Comparison of ENCODE assay signal across 1 cellular context in genomic region chrX:78139160-78140123, GRCh38.
TF ChIP-seq lines count a peak whose summit lies in the region.

A gene with protein sequence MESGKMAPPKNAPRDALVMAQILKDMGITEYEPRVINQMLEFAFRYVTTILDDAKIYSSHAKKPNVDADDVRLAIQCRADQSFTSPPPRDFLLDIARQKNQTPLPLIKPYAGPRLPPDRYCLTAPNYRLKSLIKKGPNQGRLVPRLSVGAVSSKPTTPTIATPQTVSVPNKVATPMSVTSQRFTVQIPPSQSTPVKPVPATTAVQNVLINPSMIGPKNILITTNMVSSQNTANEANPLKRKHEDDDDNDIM (minus strand): TSS chrX:78139650. CDS start chrX:78139611, 39 bp downstream.

TF ChIP-seq in HepG2, 621 proteins besides CTCF, POLR2A, EP300 and RAD21 (continued from another document and continues in another):
- peak; percentile 56; the same call in 1 of the 2 replicates for TF ChIP-seq HMGXB3 (CRISPR knock-in tag; IDR thresholded peaks at IDR 0.05; ENCODE audit: borderline replicate concordance)
- no peak for TF ChIP-seq DR1 (CRISPR knock-in tag; IDR thresholded peaks at IDR 0.05)
- TF ChIP-seq ZNF101 (CRISPR knock-in tag; IDR thresholded peaks at IDR 0.05; ENCODE audit: borderline replicate concordance, low read depth): no peak
- no peak for TF ChIP-seq ZNF3 (CRISPR knock-in tag; IDR thresholded peaks at IDR 0.05)
- no peak for TF ChIP-seq NFYC (CRISPR knock-in tag; IDR thresholded peaks at IDR 0.05)
- peak; percentile 89 for TF ChIP-seq TAF1 (CRISPR knock-in tag; IDR thresholded peaks at IDR 0.05)
- peak; percentile 44 for TF ChIP-seq XRCC5 (optimal IDR thresholded peaks at IDR 0.05; ENCODE audit: low read length)
- TF ChIP-seq ATF7-NPFF (CRISPR knock-in tag; IDR thresholded peaks at IDR 0.05; ENCODE audit: low read depth): peak; percentile 37; the same call in 1 of the 2 replicates
- TF ChIP-seq ETV6 (CRISPR knock-in tag; conservative IDR thresholded peaks at IDR 0.05): no peak
- TF ChIP-seq ZSCAN30 (CRISPR knock-in tag; IDR thresholded peaks at IDR 0.05): no peak
- no peak for TF ChIP-seq ZNF451 (CRISPR knock-in tag; IDR thresholded peaks at IDR 0.05)
- no peak; the same call in 1 of the 2 replicates for TF ChIP-seq FOXO1 (CRISPR knock-in tag; IDR thresholded peaks at IDR 0.05)
- no peak for TF ChIP-seq RXRA (CRISPR knock-in tag; IDR thresholded peaks at IDR 0.05)
- no peak for TF ChIP-seq THAP8 (CRISPR knock-in tag; IDR thresholded peaks at IDR 0.05; ENCODE audit: borderline replicate concordance)
- TF ChIP-seq RCOR2 (CRISPR knock-in tag; IDR thresholded peaks at IDR 0.05): no peak
- no peak for TF ChIP-seq NFE2 (CRISPR knock-in tag; IDR thresholded peaks at IDR 0.05)
- TF ChIP-seq ZNF816 (CRISPR knock-in tag; IDR thresholded peaks at IDR 0.05; ENCODE audit: borderline replicate concordance): no peak
- TF ChIP-seq IRF2 (CRISPR knock-in tag; IDR thresholded peaks at IDR 0.05): peak; percentile 29; the same call in 1 of the 2 replicates
- no peak for TF ChIP-seq KLF12 (CRISPR knock-in tag; IDR thresholded peaks at IDR 0.05; ENCODE audit: borderline replicate concordance)
- TF ChIP-seq CBX5 (CRISPR knock-in tag; IDR thresholded peaks at IDR 0.05; ENCODE audit: borderline replicate concordance): no peak
- TF ChIP-seq, protein P1, sequence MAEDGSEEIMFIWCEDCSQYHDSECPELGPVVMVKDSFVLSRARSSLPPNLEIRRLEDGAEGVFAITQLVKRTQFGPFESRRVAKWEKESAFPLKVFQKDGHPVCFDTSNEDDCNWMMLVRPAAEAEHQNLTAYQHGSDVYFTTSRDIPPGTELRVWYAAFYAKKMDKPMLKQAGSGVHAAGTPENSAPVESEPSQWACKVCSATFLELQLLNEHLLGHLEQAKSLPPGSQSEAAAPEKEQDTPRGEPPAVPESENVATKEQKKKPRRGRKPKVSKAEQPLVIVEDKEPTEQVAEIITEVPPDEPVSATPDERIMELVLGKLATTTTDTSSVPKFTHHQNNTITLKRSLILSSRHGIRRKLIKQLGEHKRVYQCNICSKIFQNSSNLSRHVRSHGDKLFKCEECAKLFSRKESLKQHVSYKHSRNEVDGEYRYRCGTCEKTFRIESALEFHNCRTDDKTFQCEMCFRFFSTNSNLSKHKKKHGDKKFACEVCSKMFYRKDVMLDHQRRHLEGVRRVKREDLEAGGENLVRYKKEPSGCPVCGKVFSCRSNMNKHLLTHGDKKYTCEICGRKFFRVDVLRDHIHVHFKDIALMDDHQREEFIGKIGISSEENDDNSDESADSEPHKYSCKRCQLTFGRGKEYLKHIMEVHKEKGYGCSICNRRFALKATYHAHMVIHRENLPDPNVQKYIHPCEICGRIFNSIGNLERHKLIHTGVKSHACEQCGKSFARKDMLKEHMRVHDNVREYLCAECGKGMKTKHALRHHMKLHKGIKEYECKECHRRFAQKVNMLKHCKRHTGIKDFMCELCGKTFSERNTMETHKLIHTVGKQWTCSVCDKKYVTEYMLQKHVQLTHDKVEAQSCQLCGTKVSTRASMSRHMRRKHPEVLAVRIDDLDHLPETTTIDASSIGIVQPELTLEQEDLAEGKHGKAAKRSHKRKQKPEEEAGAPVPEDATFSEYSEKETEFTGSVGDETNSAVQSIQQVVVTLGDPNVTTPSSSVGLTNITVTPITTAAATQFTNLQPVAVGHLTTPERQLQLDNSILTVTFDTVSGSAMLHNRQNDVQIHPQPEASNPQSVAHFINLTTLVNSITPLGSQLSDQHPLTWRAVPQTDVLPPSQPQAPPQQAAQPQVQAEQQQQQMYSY (CRISPR knock-in tag; IDR thresholded peaks at IDR 0.05): no peak
- TF ChIP-seq SATB2 (CRISPR knock-in tag; IDR thresholded peaks at IDR 0.05): no peak
- TF ChIP-seq ZNF878 (CRISPR knock-in tag; IDR thresholded peaks at IDR 0.05): peak; percentile 58; the same call in 1 of the 2 replicates
- no peak for TF ChIP-seq ZNF44 (CRISPR knock-in tag; IDR thresholded peaks at IDR 0.05)
- TF ChIP-seq ZNF737 (CRISPR knock-in tag; IDR thresholded peaks at IDR 0.05; ENCODE audit: borderline replicate concordance): no peak
- peak; percentile 47; the same call in 1 of the 2 replicates for TF ChIP-seq ZNF574 (CRISPR knock-in tag; IDR thresholded peaks at IDR 0.05)
- peak; percentile 63; the same call in 1 of the 2 replicates for TF ChIP-seq THAP9 (CRISPR knock-in tag; IDR thresholded peaks at IDR 0.05; ENCODE audit: borderline replicate concordance)
- peak; percentile 28; the same call in 1 of the 2 replicates for TF ChIP-seq RXRB (CRISPR knock-in tag; IDR thresholded peaks at IDR 0.05; ENCODE audit: borderline replicate concordance)
- TF ChIP-seq SIN3B (IDR thresholded peaks at IDR 0.05; ENCODE audit: low read length): no peak
- 0 out of 2 replicates have a peak, but pooled peaks have one; percentile 46 for TF ChIP-seq ARNT2 (CRISPR knock-in tag; IDR thresholded peaks at IDR 0.05; ENCODE audit: low read depth)
- no peak for TF ChIP-seq RFX5 (IDR thresholded peaks at IDR 0.05; ENCODE audit: low read depth, low read length)
- no peak for TF ChIP-seq ARNTL (CRISPR knock-in tag; IDR thresholded peaks at IDR 0.05)
- TF ChIP-seq MYNN (CRISPR knock-in tag; IDR thresholded peaks at IDR 0.05; ENCODE audit: low read depth): no peak
- 0 out of 2 replicates have a peak, but pooled peaks have one; percentile 27 for TF ChIP-seq ZFP37 (CRISPR knock-in tag; IDR thresholded peaks at IDR 0.05; ENCODE audit: borderline replicate concordance)
- TF ChIP-seq, protein P2, sequence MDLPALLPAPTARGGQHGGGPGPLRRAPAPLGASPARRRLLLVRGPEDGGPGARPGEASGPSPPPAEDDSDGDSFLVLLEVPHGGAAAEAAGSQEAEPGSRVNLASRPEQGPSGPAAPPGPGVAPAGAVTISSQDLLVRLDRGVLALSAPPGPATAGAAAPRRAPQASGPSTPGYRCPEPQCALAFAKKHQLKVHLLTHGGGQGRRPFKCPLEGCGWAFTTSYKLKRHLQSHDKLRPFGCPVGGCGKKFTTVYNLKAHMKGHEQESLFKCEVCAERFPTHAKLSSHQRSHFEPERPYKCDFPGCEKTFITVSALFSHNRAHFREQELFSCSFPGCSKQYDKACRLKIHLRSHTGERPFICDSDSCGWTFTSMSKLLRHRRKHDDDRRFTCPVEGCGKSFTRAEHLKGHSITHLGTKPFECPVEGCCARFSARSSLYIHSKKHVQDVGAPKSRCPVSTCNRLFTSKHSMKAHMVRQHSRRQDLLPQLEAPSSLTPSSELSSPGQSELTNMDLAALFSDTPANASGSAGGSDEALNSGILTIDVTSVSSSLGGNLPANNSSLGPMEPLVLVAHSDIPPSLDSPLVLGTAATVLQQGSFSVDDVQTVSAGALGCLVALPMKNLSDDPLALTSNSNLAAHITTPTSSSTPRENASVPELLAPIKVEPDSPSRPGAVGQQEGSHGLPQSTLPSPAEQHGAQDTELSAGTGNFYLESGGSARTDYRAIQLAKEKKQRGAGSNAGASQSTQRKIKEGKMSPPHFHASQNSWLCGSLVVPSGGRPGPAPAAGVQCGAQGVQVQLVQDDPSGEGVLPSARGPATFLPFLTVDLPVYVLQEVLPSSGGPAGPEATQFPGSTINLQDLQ (CRISPR knock-in tag; IDR thresholded peaks at IDR 0.05): no peak
- no peak for TF ChIP-seq KLF16 (CRISPR knock-in tag; IDR thresholded peaks at IDR 0.05)
- 0 out of 2 replicates have a peak, but pooled peaks have one; percentile 17 for TF ChIP-seq MEIS2 (CRISPR knock-in tag; IDR thresholded peaks at IDR 0.05)
- TF ChIP-seq STAT5B (CRISPR knock-in tag; IDR thresholded peaks at IDR 0.05): no peak
- TF ChIP-seq, protein P3, sequence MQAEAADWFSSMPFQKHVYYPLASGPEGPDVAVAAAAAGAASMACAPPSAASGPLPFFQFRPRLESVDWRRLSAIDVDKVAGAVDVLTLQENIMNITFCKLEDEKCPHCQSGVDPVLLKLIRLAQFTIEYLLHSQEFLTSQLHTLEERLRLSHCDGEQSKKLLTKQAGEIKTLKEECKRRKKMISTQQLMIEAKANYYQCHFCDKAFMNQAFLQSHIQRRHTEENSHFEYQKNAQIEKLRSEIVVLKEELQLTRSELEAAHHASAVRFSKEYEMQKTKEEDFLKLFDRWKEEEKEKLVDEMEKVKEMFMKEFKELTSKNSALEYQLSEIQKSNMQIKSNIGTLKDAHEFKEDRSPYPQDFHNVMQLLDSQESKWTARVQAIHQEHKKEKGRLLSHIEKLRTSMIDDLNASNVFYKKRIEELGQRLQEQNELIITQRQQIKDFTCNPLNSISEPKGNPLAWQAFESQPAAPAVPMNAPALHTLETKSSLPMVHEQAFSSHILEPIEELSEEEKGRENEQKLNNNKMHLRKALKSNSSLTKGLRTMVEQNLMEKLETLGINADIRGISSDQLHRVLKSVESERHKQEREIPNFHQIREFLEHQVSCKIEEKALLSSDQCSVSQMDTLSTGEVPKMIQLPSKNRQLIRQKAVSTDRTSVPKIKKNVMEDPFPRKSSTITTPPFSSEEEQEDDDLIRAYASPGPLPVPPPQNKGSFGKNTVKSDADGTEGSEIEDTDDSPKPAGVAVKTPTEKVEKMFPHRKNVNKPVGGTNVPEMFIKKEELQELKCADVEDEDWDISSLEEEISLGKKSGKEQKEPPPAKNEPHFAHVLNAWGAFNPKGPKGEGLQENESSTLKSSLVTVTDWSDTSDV (CRISPR knock-in tag; IDR thresholded peaks at IDR 0.05): no peak
- TF ChIP-seq MEF2D (CRISPR knock-in tag; IDR thresholded peaks at IDR 0.05): 0 out of 2 replicates have a peak, but pooled peaks have one; percentile 31
- TF ChIP-seq NFYB (CRISPR knock-in tag; IDR thresholded peaks at IDR 0.05): no peak
- no peak for TF ChIP-seq ATM (IDR thresholded peaks at IDR 0.05; ENCODE audit: borderline replicate concordance)
- TF ChIP-seq HES4 (CRISPR knock-in tag; IDR thresholded peaks at IDR 0.05; ENCODE audit: borderline replicate concordance): no peak
- no peak for TF ChIP-seq ZNF121 (CRISPR knock-in tag; IDR thresholded peaks at IDR 0.05)
- TF ChIP-seq SCMH1 (CRISPR knock-in tag; IDR thresholded peaks at IDR 0.05; ENCODE audit: borderline replicate concordance): no peak
